Comparison of ENCODE assay signal across 1 cellular context in the genomic region with DNA sequence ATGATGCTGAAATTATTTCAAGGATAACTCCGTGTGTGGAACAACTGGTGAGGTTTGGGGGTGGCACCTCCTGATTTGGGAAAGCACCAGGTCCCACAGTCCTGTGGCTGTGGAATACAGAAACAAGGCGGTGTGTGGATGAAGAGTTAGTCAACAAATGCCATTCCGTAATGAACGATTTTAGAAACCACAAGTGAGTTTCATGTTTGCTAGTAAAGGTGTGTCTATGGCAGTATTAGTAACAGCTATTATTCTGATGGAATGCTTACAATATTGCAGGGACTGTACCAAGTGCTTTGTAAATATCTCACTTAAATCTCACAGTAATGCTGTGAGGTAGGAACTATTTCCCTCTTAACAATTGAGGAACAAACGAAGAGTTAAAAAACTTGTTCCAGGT.
TF ChIP-seq lines count a peak whose summit lies in the region.

No MANE protein-coding gene starts in this region.

TF ChIP-seq in GM23338, 12 proteins besides CTCF, POLR2A, EP300 and RAD21 (continued from another document):
- TF ChIP-seq, protein P1, sequence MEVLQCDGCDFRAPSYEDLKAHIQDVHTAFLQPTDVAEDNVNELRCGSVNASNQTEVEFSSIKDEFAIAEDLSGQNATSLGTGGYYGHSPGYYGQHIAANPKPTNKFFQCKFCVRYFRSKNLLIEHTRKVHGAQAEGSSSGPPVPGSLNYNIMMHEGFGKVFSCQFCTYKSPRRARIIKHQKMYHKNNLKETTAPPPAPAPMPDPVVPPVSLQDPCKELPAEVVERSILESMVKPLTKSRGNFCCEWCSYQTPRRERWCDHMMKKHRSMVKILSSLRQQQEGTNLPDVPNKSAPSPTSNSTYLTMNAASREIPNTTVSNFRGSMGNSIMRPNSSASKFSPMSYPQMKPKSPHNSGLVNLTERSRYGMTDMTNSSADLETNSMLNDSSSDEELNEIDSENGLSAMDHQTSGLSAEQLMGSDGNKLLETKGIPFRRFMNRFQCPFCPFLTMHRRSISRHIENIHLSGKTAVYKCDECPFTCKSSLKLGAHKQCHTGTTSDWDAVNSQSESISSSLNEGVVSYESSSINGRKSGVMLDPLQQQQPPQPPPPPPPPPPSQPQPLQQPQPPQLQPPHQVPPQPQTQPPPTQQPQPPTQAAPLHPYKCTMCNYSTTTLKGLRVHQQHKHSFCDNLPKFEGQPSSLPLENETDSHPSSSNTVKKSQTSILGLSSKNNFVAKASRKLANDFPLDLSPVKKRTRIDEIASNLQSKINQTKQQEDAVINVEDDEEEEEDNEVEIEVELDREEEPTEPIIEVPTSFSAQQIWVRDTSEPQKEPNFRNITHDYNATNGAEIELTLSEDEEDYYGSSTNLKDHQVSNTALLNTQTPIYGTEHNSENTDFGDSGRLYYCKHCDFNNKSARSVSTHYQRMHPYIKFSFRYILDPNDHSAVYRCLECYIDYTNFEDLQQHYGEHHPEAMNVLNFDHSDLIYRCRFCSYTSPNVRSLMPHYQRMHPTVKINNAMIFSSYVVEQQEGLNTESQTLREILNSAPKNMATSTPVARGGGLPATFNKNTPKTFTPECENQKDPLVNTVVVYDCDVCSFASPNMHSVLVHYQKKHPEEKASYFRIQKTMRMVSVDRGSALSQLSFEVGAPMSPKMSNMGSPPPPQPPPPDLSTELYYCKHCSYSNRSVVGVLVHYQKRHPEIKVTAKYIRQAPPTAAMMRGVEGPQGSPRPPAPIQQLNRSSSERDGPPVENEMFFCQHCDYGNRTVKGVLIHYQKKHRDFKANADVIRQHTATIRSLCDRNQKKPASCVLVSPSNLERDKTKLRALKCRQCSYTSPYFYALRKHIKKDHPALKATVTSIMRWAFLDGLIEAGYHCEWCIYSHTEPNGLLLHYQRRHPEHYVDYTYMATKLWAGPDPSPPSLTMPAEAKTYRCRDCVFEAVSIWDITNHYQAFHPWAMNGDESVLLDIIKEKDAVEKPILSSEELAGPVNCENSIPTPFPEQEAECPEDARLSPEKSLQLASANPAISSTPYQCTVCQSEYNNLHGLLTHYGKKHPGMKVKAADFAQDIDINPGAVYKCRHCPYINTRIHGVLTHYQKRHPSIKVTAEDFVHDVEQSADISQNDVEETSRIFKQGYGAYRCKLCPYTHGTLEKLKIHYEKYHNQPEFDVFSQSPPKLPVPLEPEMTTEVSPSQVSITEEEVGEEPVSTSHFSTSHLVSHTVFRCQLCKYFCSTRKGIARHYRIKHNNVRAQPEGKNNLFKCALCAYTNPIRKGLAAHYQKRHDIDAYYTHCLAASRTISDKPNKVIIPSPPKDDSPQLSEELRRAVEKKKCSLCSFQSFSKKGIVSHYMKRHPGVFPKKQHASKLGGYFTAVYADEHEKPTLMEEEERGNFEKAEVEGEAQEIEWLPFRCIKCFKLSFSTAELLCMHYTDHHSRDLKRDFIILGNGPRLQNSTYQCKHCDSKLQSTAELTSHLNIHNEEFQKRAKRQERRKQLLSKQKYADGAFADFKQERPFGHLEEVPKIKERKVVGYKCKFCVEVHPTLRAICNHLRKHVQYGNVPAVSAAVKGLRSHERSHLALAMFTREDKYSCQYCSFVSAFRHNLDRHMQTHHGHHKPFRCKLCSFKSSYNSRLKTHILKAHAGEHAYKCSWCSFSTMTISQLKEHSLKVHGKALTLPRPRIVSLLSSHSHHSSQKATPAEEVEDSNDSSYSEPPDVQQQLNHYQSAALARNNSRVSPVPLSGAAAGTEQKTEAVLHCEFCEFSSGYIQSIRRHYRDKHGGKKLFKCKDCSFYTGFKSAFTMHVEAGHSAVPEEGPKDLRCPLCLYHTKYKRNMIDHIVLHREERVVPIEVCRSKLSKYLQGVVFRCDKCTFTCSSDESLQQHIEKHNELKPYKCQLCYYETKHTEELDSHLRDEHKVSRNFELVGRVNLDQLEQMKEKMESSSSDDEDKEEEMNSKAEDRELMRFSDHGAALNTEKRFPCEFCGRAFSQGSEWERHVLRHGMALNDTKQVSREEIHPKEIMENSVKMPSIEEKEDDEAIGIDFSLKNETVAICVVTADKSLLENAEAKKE (CRISPR knock-in tag; IDR thresholded peaks at IDR 0.05): no peak
- TF ChIP-seq, protein P2, sequence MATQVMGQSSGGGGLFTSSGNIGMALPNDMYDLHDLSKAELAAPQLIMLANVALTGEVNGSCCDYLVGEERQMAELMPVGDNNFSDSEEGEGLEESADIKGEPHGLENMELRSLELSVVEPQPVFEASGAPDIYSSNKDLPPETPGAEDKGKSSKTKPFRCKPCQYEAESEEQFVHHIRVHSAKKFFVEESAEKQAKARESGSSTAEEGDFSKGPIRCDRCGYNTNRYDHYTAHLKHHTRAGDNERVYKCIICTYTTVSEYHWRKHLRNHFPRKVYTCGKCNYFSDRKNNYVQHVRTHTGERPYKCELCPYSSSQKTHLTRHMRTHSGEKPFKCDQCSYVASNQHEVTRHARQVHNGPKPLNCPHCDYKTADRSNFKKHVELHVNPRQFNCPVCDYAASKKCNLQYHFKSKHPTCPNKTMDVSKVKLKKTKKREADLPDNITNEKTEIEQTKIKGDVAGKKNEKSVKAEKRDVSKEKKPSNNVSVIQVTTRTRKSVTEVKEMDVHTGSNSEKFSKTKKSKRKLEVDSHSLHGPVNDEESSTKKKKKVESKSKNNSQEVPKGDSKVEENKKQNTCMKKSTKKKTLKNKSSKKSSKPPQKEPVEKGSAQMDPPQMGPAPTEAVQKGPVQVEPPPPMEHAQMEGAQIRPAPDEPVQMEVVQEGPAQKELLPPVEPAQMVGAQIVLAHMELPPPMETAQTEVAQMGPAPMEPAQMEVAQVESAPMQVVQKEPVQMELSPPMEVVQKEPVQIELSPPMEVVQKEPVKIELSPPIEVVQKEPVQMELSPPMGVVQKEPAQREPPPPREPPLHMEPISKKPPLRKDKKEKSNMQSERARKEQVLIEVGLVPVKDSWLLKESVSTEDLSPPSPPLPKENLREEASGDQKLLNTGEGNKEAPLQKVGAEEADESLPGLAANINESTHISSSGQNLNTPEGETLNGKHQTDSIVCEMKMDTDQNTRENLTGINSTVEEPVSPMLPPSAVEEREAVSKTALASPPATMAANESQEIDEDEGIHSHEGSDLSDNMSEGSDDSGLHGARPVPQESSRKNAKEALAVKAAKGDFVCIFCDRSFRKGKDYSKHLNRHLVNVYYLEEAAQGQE (IDR thresholded peaks at IDR 0.05; ENCODE audit: unreplicated experiment): no peak
- TF ChIP-seq JUNB (IDR thresholded peaks at IDR 0.05; ENCODE audit: unreplicated experiment): no peak
